ENCODE assay signal across 8 cellular contexts in genomic region chr12:51820721-51821422, GRCh38. TPM values are rescaled to one million over a fixed set of nuclear protein-coding genes. Genes with fewer than 3 reads are reported as not detected.
DNase-seq lines count a peak whose midpoint lies in the region; ATAC-seq and TF ChIP-seq lines count a peak whose summit lies in the region.

No MANE protein-coding gene starts in this region.

- H3K36me3 ChIP-seq in WERI-Rb-1, result no peaks in the 10 kb centered on the region

- no peaks in the 10 kb centered on the region for H3K27me3 ChIP-seq in WERI-Rb-1 (ENCODE audit: insufficient read depth, low read depth, severe bottlenecking)

- H3K4me3 Mint-ChIP-seq in activated B cell treated with CpG ODN at 0.5 μM for 24 hours (peak overlapping the region; percentile 28), memory B cell (peak overlapping the region; percentile 55)

- H3K4me3 ChIP-seq in WERI-Rb-1 (ENCODE audit: low read depth, low read length), result no peak overlapping the region

- H3K27ac Mint-ChIP-seq in activated B cell treated with CpG ODN at 0.5 μM for 24 hours, result no peak overlapping the region
- no peak overlapping the region for H3K27ac Mint-ChIP-seq in memory B cell

- H3K9me3 ChIP-seq in WERI-Rb-1 (ENCODE audit: severe bottlenecking), result no peaks in the 10 kb centered on the region

- TF ChIP-seq CTCF in activated B cell treated with CpG ODN at 0.5 μM for 24 hours (IDR thresholded peaks at IDR 0.05) (no peak), WERI-Rb-1 (IDR thresholded peaks at IDR 0.05; ENCODE audit: low read depth, low read length) (no peak)

- no peak overlapping the region for H3K27ac ChIP-seq in WERI-Rb-1

- intact Hi-C loops in activated B cell treated with CpG ODN at 0.5 μM for 24 hours (cut with micrococcal nuclease), result loop anchor here (2.0 to 10.0 kb wide), 3 partner anchors 160 to 296 kb away; partner anchors contain the start of gene SCN8A

- H3K9me3 Mint-ChIP-seq in activated B cell treated with CpG ODN at 0.5 μM for 24 hours (no peaks in the 10 kb centered on the region), memory B cell (no peaks in the 10 kb centered on the region)

- peaks cover 6% of the 10 kb centered on the region for H3K4me1 Mint-ChIP-seq in activated B cell treated with CpG ODN at 0.5 μM for 24 hours
- peaks cover 4% of the 10 kb centered on the region for H3K4me1 Mint-ChIP-seq in memory B cell

- peaks cover 28% of the 10 kb centered on the region for H3K27me3 Mint-ChIP-seq in activated B cell treated with CpG ODN at 0.5 μM for 24 hours
- peaks cover 29% of the 10 kb centered on the region for H3K27me3 Mint-ChIP-seq in memory B cell

- DNase-seq in GM03348 (ENCODE audit: low spot score) (peak; percentile 95), NCI-H1930 (lab: John Stamatoyannopoulos, UW) (peak; percentile 80 to 90), activated B cell treated with CpG ODN at 0.5 μM for 24 hours (peak; percentile 74), memory B cell (ENCODE audit: low spot score in 2 of 2) (peak; percentile 45 to 55), WERI-Rb-1 (no peak)
- DNase-seq in central memory CD4-positive, alpha-beta T cell, result peak; percentile 64
- peak; percentile 66 to 80 for DNase-seq in stimulated activated CD8-positive, alpha-beta memory T cell treated with anti-CD3 and anti-CD28 coated beads, Interleukin-15, amount 100 ng/mL, for 4 hours (ENCODE audit: low read depth in 2 of 2)

- ATAC-seq in activated B cell treated with CpG ODN at 0.5 μM for 24 hours (ENCODE audit: low read depth), result peak; percentile 88
- ATAC-seq in memory B cell (ENCODE audit: low read depth), result peak; percentile 79
- no peak for ATAC-seq in HG03565 (IDR thresholded peaks at IDR 0.05; ENCODE audit: unreplicated experiment)

- CTCF ChIA-PET in activated B cell treated with CpG ODN at 0.5 μM for 24 hours (lab: Charles Lee), result interaction anchor here (1.0 to 1.3 kb wide), 2 partner anchors 12 to 154 kb away, joined by 3 to 5 read pairs; no protein-coding TSS in a partner anchor

- no peaks in the 10 kb centered on the region for H3K36me3 Mint-ChIP-seq in activated B cell treated with CpG ODN at 0.5 μM for 24 hours (ENCODE audit: low read depth)
- H3K36me3 Mint-ChIP-seq in memory B cell, result no peaks in the 10 kb centered on the region

- POLR2A ChIA-PET in activated B cell treated with CpG ODN at 0.5 μM for 24 hours (lab: Charles Lee), result interaction anchor here (0.5 to 1.3 kb wide), 5 partner anchors 9 to 738 kb away, joined by 3 to 4 read pairs (median 4); partner anchors contain the start of genes POU6F1 and TAMALIN

RNA-seq across cellular contexts. Expression of gene FIGNL2, which starts 27.6 kb away (rescaled TPM):
- total RNA-seq in activated B cell treated with CpG ODN at 0.5 μM for 24 hours, result 0.39 and 0.69 TPM in 2 replicates
